ENCODE assay signal across 12 cellular contexts in genomic region chr15:101476756-101477155, GRCh38. TPM values are rescaled to one million over a fixed set of nuclear protein-coding genes. Genes with fewer than 3 reads are reported as not detected.
DNase-seq lines count a peak whose midpoint lies in the region; ATAC-seq and TF ChIP-seq lines count a peak whose summit lies in the region.
"Had no signal": no experiment of that assay in that cellular context is flagged by ENCODE, and none has a peak within 500 bp of the region (broad histone marks: within the 10 kb centered on the region; RNA-seq: fewer than 3 reads in every experiment).

No MANE protein-coding gene starts in this region.

- TF ChIP-seq CTCF in Caco-2 (IDR thresholded peaks at IDR 0.05; ENCODE audit: insufficient read depth in 1 of 2, low read depth in 1 of 2, low read length in 1 of 2, severe bottlenecking in 1 of 2, unreplicated experiment in 1 of 2) (no peak), IMR-90 (conservative IDR thresholded peaks at IDR 0.05; ENCODE audit: low read depth, low read length) (no peak), testis (IDR thresholded peaks at IDR 0.05) (no peak)

- H3K4me3 ChIP-seq in Caco-2 (ENCODE audit: low read depth, low read length) (no peak overlapping the region), IMR-90 (ENCODE audit: insufficient read depth, low read depth, low read length) (no peak overlapping the region), testis (no peak overlapping the region)

- POLR2A ChIA-PET in Caco-2 (lab: Charles Lee), result no interaction called here
- POLR2A ChIA-PET in IMR-90 (lab: Charles Lee; ENCODE audit: unreplicated experiment), result no interaction called here

- no TSS peak for BruUV-seq in Caco-2 (replicated peaks; lab: Mats Ljungman, UMichigan)
- BruUV-seq in IMR-90 (replicated peaks; lab: Mats Ljungman, UMichigan), result no TSS peak

- H3K79me1 ChIP-seq in IMR-90 (ENCODE audit: low read depth in 1 of 2, low read length in 2 of 2), result no peaks in the 10 kb centered on the region

- peaks cover 42% of the 10 kb centered on the region for H3K36me3 Mint-ChIP-seq in Caco-2 (ENCODE audit: insufficient read depth, unreplicated experiment)
- H3K36me3 Mint-ChIP-seq: CD8-positive, alpha-beta memory T cell had no signal

- no peak overlapping the region for H2AK5ac ChIP-seq in IMR-90 (ENCODE audit: low read depth, low read length)

- no peak overlapping the region for H3K56ac ChIP-seq in IMR-90 (ENCODE audit: extremely low read depth, insufficient read depth, low read length)

- no peak overlapping the region for H2BK120ac ChIP-seq in IMR-90 (ENCODE audit: low read depth, low read length)

- H2AK9ac ChIP-seq in IMR-90 (replicated peaks; ENCODE audit: low read depth, low read length, poor library complexity), result no peak overlapping the region

- no peaks in the 10 kb centered on the region for H3K27me3 ChIP-seq in Caco-2 (replicated peaks; ENCODE audit: control insufficient read depth, insufficient read depth, low read length)
- peaks cover 6% of the 10 kb centered on the region for H3K27me3 ChIP-seq in IMR-90 (ENCODE audit: control insufficient read depth, insufficient read depth, low read length)
- no peaks in the 10 kb centered on the region for H3K27me3 ChIP-seq in testis

- peak overlapping the region; percentile 46 for H3K4me3 Mint-ChIP-seq in Caco-2 (ENCODE audit: unreplicated experiment)
- H3K4me3 Mint-ChIP-seq: CD8-positive, alpha-beta memory T cell; HFFc6 had no signal

- CTCF ChIA-PET in Caco-2 (lab: Charles Lee), result no interaction called here
- CTCF ChIA-PET in IMR-90 (lab: Yijun Ruan, JAX), result no interaction called here

- H3K27ac ChIP-seq in IMR-90 (ENCODE audit: insufficient read depth, low read length) (no peak overlapping the region), testis (no peak overlapping the region)

- H3K9ac ChIP-seq in IMR-90 (ENCODE audit: low read depth, low read length), result no peak overlapping the region

- peak overlapping the region; percentile 63 for H3K27ac Mint-ChIP-seq in Caco-2 (ENCODE audit: unreplicated experiment)
- H3K27ac Mint-ChIP-seq: CD8-positive, alpha-beta memory T cell; HFFc6 had no signal

- H4K91ac ChIP-seq in IMR-90 (ENCODE audit: insufficient read depth, low read depth, low read length), result no peak overlapping the region

- H3K23ac ChIP-seq in IMR-90 (ENCODE audit: low read depth, low read length), result no peak overlapping the region

- no peaks in the 10 kb centered on the region for H3K27me3 Mint-ChIP-seq in Caco-2 (ENCODE audit: insufficient read depth, unreplicated experiment)

- in situ Hi-C loops in IMR-90 (cut with MboI; ENCODE audit: low sequenced_read_pairs), result no loop called here

- dilution Hi-C loops in IMR-90 (cut with HindIII; ENCODE audit: low sequenced_read_pairs, unreplicated experiment), result no loop called here

- H3K4me2 ChIP-seq in IMR-90 (ENCODE audit: low read depth, low read length), result no peak overlapping the region

- H4K20me1 ChIP-seq in IMR-90 (ENCODE audit: insufficient read depth, low read length), result no peaks in the 10 kb centered on the region

- H2BK20ac ChIP-seq in IMR-90 (ENCODE audit: low read depth, low read length), result no peak overlapping the region

- intact Hi-C loops in Caco-2 (cut with micrococcal nuclease; ENCODE audit: unreplicated experiment), result loop anchor here (1.0 kb wide), 2 partner anchors 13 to 37 kb away; no protein-coding TSS in a partner anchor
- intact Hi-C loops in IMR-90 (cut with micrococcal nuclease), result no loop called here
- intact Hi-C loops in testis (cut with DNase I; ENCODE audit: low total_unique reads), result no loop called here

- no peak for DNase-seq in Caco-2
- DNase-seq in IMR-90, result no peak
- peak; percentile 19 for DNase-seq in left lobe of liver (ENCODE audit: low spot score)
- DNase-seq in testis, result peak; percentile 48
- no peak for DNase-seq in C1 segment of cervical spinal cord (lab: John Stamatoyannopoulos, UW)
- no peak for DNase-seq in germinal center (ENCODE audit: low spot score)
- DNase-seq: CD8-positive, alpha-beta memory T cell; DMS53; GF-D8; HCEC 1CT; HFFc6 had no signal

- H3K9me1 ChIP-seq in IMR-90 (ENCODE audit: insufficient read depth, low read length), result no peaks in the 10 kb centered on the region; the same call in 1 of the 2 replicates

- no peak overlapping the region for H3K14ac ChIP-seq in IMR-90 (replicated peaks; ENCODE audit: low read depth, low read length)

- H4K5ac ChIP-seq in IMR-90 (ENCODE audit: low read depth, low read length), result no peak overlapping the region

- H2BK5ac ChIP-seq in IMR-90 (ENCODE audit: low read depth, low read length, poor library complexity, severe bottlenecking), result no peak overlapping the region

- H3K9me3 Mint-ChIP-seq in Caco-2 (ENCODE audit: unreplicated experiment), result no peaks in the 10 kb centered on the region
- H3K9me3 Mint-ChIP-seq: CD8-positive, alpha-beta memory T cell; HFFc6 had no signal

- no peak overlapping the region for H3K18ac ChIP-seq in IMR-90 (ENCODE audit: low read depth, low read length)

- H3K9me3 ChIP-seq in Caco-2 (no peaks in the 10 kb centered on the region), IMR-90 (ENCODE audit: control insufficient read depth, insufficient read depth, low read length) (no peaks in the 10 kb centered on the region), testis (no peaks in the 10 kb centered on the region)

- peak overlapping the region; percentile 5 for H2AFZ ChIP-seq in IMR-90 (replicated peaks; ENCODE audit: low read length, poor library complexity)

- H3K36me3 ChIP-seq in Caco-2 (ENCODE audit: control insufficient read depth, insufficient read depth, low read length) (no peaks in the 10 kb centered on the region), IMR-90 (ENCODE audit: control insufficient read depth, insufficient read depth, low read length) (no peaks in the 10 kb centered on the region), testis (ENCODE audit: low read depth, missing control alignments) (no peaks in the 10 kb centered on the region)

- TF ChIP-seq POLR2A in IMR-90 (IDR thresholded peaks at IDR 0.05; ENCODE audit: low read depth, low read length), result no peak
- no peak for TF ChIP-seq POLR2A in testis (IDR thresholded peaks at IDR 0.05)

- H3K4me1 Mint-ChIP-seq in Caco-2 (ENCODE audit: low read depth, unreplicated experiment), result peaks cover 62% of the 10 kb centered on the region
- H3K4me1 Mint-ChIP-seq: CD8-positive, alpha-beta memory T cell had no signal

- H3K4me1 ChIP-seq in Caco-2 (peaks cover 57% of the 10 kb centered on the region), IMR-90 (ENCODE audit: control insufficient read depth, insufficient read depth, low read length) (no peaks in the 10 kb centered on the region), testis (peaks cover 24% of the 10 kb centered on the region)

- no peak overlapping the region for H2BK15ac ChIP-seq in IMR-90 (ENCODE audit: low read depth, low read length)

- H4K8ac ChIP-seq in IMR-90 (ENCODE audit: low read depth in 2 of 2, low read length in 2 of 2), result no peak overlapping the region

- WGBS in IMR-90 (ENCODE audit: extremely low coverage in 2 of 2, insufficient read length in 1 of 2), 2 experiments, result no CpG with 5 or more reads among the region's 10 CpGs
- WGBS in testis, 2 donors, result 81 to 91% methylated on average over 10 of the region's 10 CpGs

- no peak for ATAC-seq in IMR-90 (ENCODE audit: low read depth)
- ATAC-seq in left lobe of liver, result no peak

- no peak for TF ChIP-seq RAD21 in IMR-90 (IDR thresholded peaks at IDR 0.05; ENCODE audit: low read length)

- H3K4ac ChIP-seq in IMR-90 (ENCODE audit: low read depth, low read length), result no peak overlapping the region

TF ChIP-seq in IMR-90, 13 proteins besides CTCF, POLR2A, EP300 and RAD21:
- TF ChIP-seq BHLHE40 (IDR thresholded peaks at IDR 0.05; ENCODE audit: low read depth, low read length) (no peak), MAZ (IDR thresholded peaks at IDR 0.05; ENCODE audit: borderline replicate concordance, low read depth, low read length) (no peak), NFE2L2 (IDR thresholded peaks at IDR 0.05; ENCODE audit: low read depth, low read length) (no peak), RCOR1 (IDR thresholded peaks at IDR 0.05; ENCODE audit: insufficient replicate concordance, low read length) (no peak), CHD1 (IDR thresholded peaks at IDR 0.05; ENCODE audit: low read depth, low read length) (no peak), MXI1 (IDR thresholded peaks at IDR 0.05; ENCODE audit: borderline replicate concordance, low read depth, low read length) (no peak), FOS (IDR thresholded peaks at IDR 0.05; ENCODE audit: low read depth, low read length) (no peak), CEBPB (IDR thresholded peaks at IDR 0.05; ENCODE audit: low read depth, low read length) (no peak), USF2 (IDR thresholded peaks at IDR 0.05; ENCODE audit: low read depth, low read length) (no peak), ELK1 (IDR thresholded peaks at IDR 0.05; ENCODE audit: borderline replicate concordance, low read depth, low read length) (no peak), MAFK (IDR thresholded peaks at IDR 0.05; ENCODE audit: low read depth, low read length) (no peak), SMC3 (IDR thresholded peaks at IDR 0.05; ENCODE audit: low read depth, low read length) (no peak)

RNA-seq across cellular contexts. Expression of gene PCSK6, which starts 12.8 kb away (rescaled TPM):
- total RNA-seq in Caco-2 (2022) (69.5 and 70.6 TPM in 2 replicates), IMR-90 (2012; rRNA removed) (not detected in 2 replicates), left lobe of liver (180 TPM), testis (100 to 1,000 TPM in 1 of 2 donors, 10 to 100 TPM in 1; 95.4 to 156 TPM)
- polyA plus RNA-seq in IMR-90 (2012; rRNA removed) (not detected in 2 replicates), testis (ENCODE audit: insufficient read depth, low read depth, low replicate concordance) (43.9 TPM)
- not detected in 2 replicates for polyA plus RNA-seq in IMR-90 (2012; cell fraction: cytosol; rRNA removed)
- not detected in 2 replicates for polyA plus RNA-seq in IMR-90 (2012; cell fraction: nucleus; rRNA removed; ENCODE audit: low replicate concordance)
- total RNA-seq: H4, HFFc6 had no signal

Comparison
In these comparisons a context has a peak if more than half of its experiments do, and no peak if none do; other contexts are left out.
1. DNase-seq: peak in left lobe of liver (single experiment) and testis (single experiment); none in Caco-2 (0 of 2), IMR-90 (single experiment), C1 segment of cervical spinal cord (0 of 14) and germinal center (single experiment).
2. RNA of gene PCSK6, which starts 12.8 kb away (total RNA-seq): 180 TPM in left lobe of liver (single experiment), 95.4 to 156 TPM in testis and 69.5 to 70.6 TPM in Caco-2; not detected in IMR-90; every median in the first group is over 10 times any median in the second.